Comparison of ENCODE assay signal across 28 cellular contexts in the genomic region with DNA sequence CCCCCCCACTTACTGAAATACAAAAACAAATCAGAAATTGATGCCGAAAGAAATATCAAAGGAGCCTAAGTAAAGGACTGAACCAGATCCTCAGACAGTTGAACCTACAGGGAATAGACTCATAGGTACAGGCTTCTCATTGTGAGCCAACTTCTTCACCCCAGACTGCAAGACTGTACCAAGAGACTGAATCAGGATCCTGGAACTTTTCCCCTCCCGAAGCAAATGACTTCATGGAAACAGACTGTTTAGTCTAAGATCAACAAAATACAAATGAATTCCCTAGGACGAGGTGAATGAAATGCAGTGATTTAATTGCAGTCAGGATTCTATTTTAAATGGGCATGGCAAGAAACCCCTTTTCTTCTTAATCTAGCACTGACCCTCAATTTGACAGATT. TPM values are rescaled to one million over a fixed set of nuclear protein-coding genes. Genes with fewer than 3 reads are reported as not detected.
A peak's percentile ranks its signal among the peaks of the same experiment; 100 is the strongest.
DNase-seq lines count a peak whose midpoint lies in the region; ATAC-seq, FAIRE-seq and TF ChIP-seq lines count a peak whose summit lies in the region.
"Had no signal": no experiment of that assay in that cellular context is flagged by ENCODE, and none has a peak within 500 bp of the region (broad histone marks: within the 10 kb centered on the region; RNA-seq: fewer than 3 reads in every experiment).

No MANE protein-coding gene starts in this region.

- no peaks in the 10 kb centered on the region for H3K27me3 ChIP-seq in keratinocyte (ENCODE audit: control insufficient read depth, extremely low read depth, insufficient read depth, low read length)

- no peak overlapping the region for H3K4me3 Mint-ChIP-seq in stimulated activated memory B cell treated with anti-CD40 and anti-IgM and Interleukin-4, amounts not matched to agents 10 μg/mL and 1 μg/mL and 100 μg/mL, for 72 hours
- H3K4me3 Mint-ChIP-seq: activated CD4-positive, alpha-beta T cell treated with anti-CD3 and anti-CD28 coated beads, Interleukin-2, amount 10 ng/mL, durations not matched to agents 24 days and 14 days; activated naive CD4-positive, alpha-beta T cell treated with anti-CD3 and anti-CD28 coated beads, Interleukin-2, amount 10 ng/mL, durations not matched to agents 7 days and 5 days; stimulated activated effector memory CD8-positive, alpha-beta T cell treated with anti-CD3 and anti-CD28 coated beads, Interleukin-12 subunit alpha, Interleukin-12 subunit beta, amount 100 ng/mL, for 72 hours had no signal

- no peak overlapping the region for H3K27ac ChIP-seq in keratinocyte (ENCODE audit: control insufficient read depth, insufficient read depth, low read length)
- H3K27ac ChIP-seq: BLaER1 treated with 17β-estradiol and CSF1 and Interleukin-3, amounts not matched to agents 10 nM and 100 nM; spleen; WERI-Rb-1 had no signal

- no peaks in the 10 kb centered on the region for H3K9me1 ChIP-seq in keratinocyte (ENCODE audit: control insufficient read depth, extremely low read depth, insufficient read depth, low read length)

- H4K20me1 ChIP-seq in keratinocyte (ENCODE audit: control insufficient read depth, extremely low read depth, insufficient read depth, low read length): no peaks in the 10 kb centered on the region
- H4K20me1 ChIP-seq: BLaER1 treated with 17β-estradiol and CSF1 and Interleukin-3, amounts not matched to agents 10 nM and 100 nM had no signal

- H3K9me3 Mint-ChIP-seq in stimulated activated memory B cell treated with anti-CD40 and anti-IgM and Interleukin-4, amounts not matched to agents 10 μg/mL and 1 μg/mL and 100 μg/mL, for 72 hours: no peaks in the 10 kb centered on the region
- H3K9me3 Mint-ChIP-seq: activated naive CD4-positive, alpha-beta T cell treated with anti-CD3 and anti-CD28 coated beads, Interleukin-2, amount 10 ng/mL, durations not matched to agents 7 days and 5 days; stimulated activated effector memory CD8-positive, alpha-beta T cell treated with anti-CD3 and anti-CD28 coated beads, Interleukin-12 subunit alpha, Interleukin-12 subunit beta, amount 100 ng/mL, for 72 hours had no signal

- no peak overlapping the region for H3K9ac ChIP-seq in keratinocyte (ENCODE audit: control insufficient read depth, extremely low read depth, insufficient read depth, low read length)
- H3K9ac ChIP-seq: BLaER1 treated with 17β-estradiol and CSF1 and Interleukin-3, amounts not matched to agents 10 nM and 100 nM had no signal

- TF ChIP-seq CTCF in keratinocyte (optimal IDR thresholded peaks at IDR 0.05 in 1 of 3, IDR thresholded peaks at IDR 0.05 in 1 of 3, conservative IDR thresholded peaks at IDR 0.05 in 1 of 3; ENCODE audit: extremely low read depth in 1 of 3, insufficient read depth in 2 of 3, low read length in 3 of 3): no peak

- no peaks in the 10 kb centered on the region for H3K36me3 ChIP-seq in keratinocyte (ENCODE audit: control insufficient read depth in 2 of 2, extremely low read depth in 1 of 2, insufficient read depth in 2 of 2, low read length in 2 of 2)
- H3K36me3 ChIP-seq: BLaER1 treated with 17β-estradiol and CSF1 and Interleukin-3, amounts not matched to agents 10 nM and 100 nM; spleen; WERI-Rb-1 had no signal

- H3K27me3 Mint-ChIP-seq in stimulated activated memory B cell treated with anti-CD40 and anti-IgM and Interleukin-4, amounts not matched to agents 10 μg/mL and 1 μg/mL and 100 μg/mL, for 72 hours: peaks cover 78% of the 10 kb centered on the region

- DNase-seq in AG08395 (ENCODE audit: low spot score): peak; percentile 40
- DNase-seq in M059J (ENCODE audit: low read depth): peak; percentile 54
- peak; percentile 61 for DNase-seq in dedifferentiated amniotic fluid mesenchymal stem cell (ENCODE audit: extremely low spot score)
- no peak for DNase-seq in keratinocyte (ENCODE audit: low read depth, low spot score)
- DNase-seq in NCI-H1930 (lab: John Stamatoyannopoulos, UW): no peak
- DNase-seq: activated CD4-positive, alpha-beta T cell treated with anti-CD3 and anti-CD28 coated beads, Interleukin-2, amount 10 ng/mL, durations not matched to agents 24 days and 14 days; activated naive CD4-positive, alpha-beta T cell treated with anti-CD3 and anti-CD28 coated beads, Interleukin-2, amount 10 ng/mL, durations not matched to agents 7 days and 5 days; activated T-cell treated with anti-CD3 and anti-CD28 coated beads, Interleukin-2, amount 50 U/mL, for 48 hours; aorta; COR-L47; DMS79; effector CD8-positive, alpha-beta T cell; left cardiac atrium; mesendoderm; NCI-H1092 treated with DMSO at 0.1 percent for 48 hours; NCI-H2029; spleen; stimulated activated CD4-positive, alpha-beta T cell treated with anti-CD3 and anti-CD28 coated beads, Interleukin-2, amount 100 ng/mL, for 48 hours; WERI-Rb-1 had no signal

- no peaks in the 10 kb centered on the region for H3K79me2 ChIP-seq in keratinocyte (ENCODE audit: control insufficient read depth, insufficient read depth, low read length)

- no peak overlapping the region for H3K4me3 ChIP-seq in keratinocyte (ENCODE audit: control insufficient read depth in 2 of 3, extremely low read depth in 1 of 3, insufficient read depth in 2 of 3, low read depth in 1 of 3, low read length in 3 of 3)
- H3K4me3 ChIP-seq: BLaER1 treated with 17β-estradiol and CSF1 and Interleukin-3, amounts not matched to agents 10 nM and 100 nM; spleen had no signal

- H3K9me3 ChIP-seq in keratinocyte (ENCODE audit: control insufficient read depth, low read depth, low read length): no peaks in the 10 kb centered on the region
- H3K9me3 ChIP-seq: spleen had no signal

- H3K4me1 ChIP-seq in keratinocyte (ENCODE audit: control insufficient read depth, extremely low read depth, insufficient read depth, low read length): peaks cover 40% of the 10 kb centered on the region

- H2AFZ ChIP-seq in keratinocyte (ENCODE audit: control insufficient read depth, low read length): peak overlapping the region; percentile 31

- ATAC-seq in GM18519 (IDR thresholded peaks at IDR 0.05; ENCODE audit: low FRiP score, unreplicated experiment) (no peak), GM18511 (IDR thresholded peaks at IDR 0.05; ENCODE audit: unreplicated experiment) (no peak)
- no peak for ATAC-seq in stimulated activated memory B cell treated with anti-CD40 and anti-IgM and Interleukin-4, amounts not matched to agents 10 μg/mL and 1 μg/mL and 100 μg/mL, for 72 hours
- ATAC-seq: esophagus mucosa; HCT116; left cardiac atrium; stimulated activated effector memory CD8-positive, alpha-beta T cell treated with anti-CD3 and anti-CD28 coated beads, Interleukin-12 subunit alpha, Interleukin-12 subunit beta, amount 100 ng/mL, for 72 hours had no signal

- H3K27ac Mint-ChIP-seq in stimulated activated memory B cell treated with anti-CD40 and anti-IgM and Interleukin-4, amounts not matched to agents 10 μg/mL and 1 μg/mL and 100 μg/mL, for 72 hours: no peak overlapping the region
- H3K27ac Mint-ChIP-seq: activated CD4-positive, alpha-beta T cell treated with anti-CD3 and anti-CD28 coated beads, Interleukin-2, amount 10 ng/mL, durations not matched to agents 24 days and 14 days; activated naive CD4-positive, alpha-beta T cell treated with anti-CD3 and anti-CD28 coated beads, Interleukin-2, amount 10 ng/mL, durations not matched to agents 7 days and 5 days; stimulated activated effector memory CD8-positive, alpha-beta T cell treated with anti-CD3 and anti-CD28 coated beads, Interleukin-12 subunit alpha, Interleukin-12 subunit beta, amount 100 ng/mL, for 72 hours had no signal

- no peaks in the 10 kb centered on the region for H3K36me3 Mint-ChIP-seq in stimulated activated memory B cell treated with anti-CD40 and anti-IgM and Interleukin-4, amounts not matched to agents 10 μg/mL and 1 μg/mL and 100 μg/mL, for 72 hours
- H3K36me3 Mint-ChIP-seq: stimulated activated effector memory CD8-positive, alpha-beta T cell treated with anti-CD3 and anti-CD28 coated beads, Interleukin-12 subunit alpha, Interleukin-12 subunit beta, amount 100 ng/mL, for 72 hours had no signal

- H3K4me2 ChIP-seq in keratinocyte (ENCODE audit: control insufficient read depth, extremely low read depth, insufficient read depth, low read depth, low read length): no peak overlapping the region
- H3K4me2 ChIP-seq: BLaER1 treated with 17β-estradiol and CSF1 and Interleukin-3, amounts not matched to agents 10 nM and 100 nM had no signal

- no peaks in the 10 kb centered on the region for H3K4me1 Mint-ChIP-seq in stimulated activated memory B cell treated with anti-CD40 and anti-IgM and Interleukin-4, amounts not matched to agents 10 μg/mL and 1 μg/mL and 100 μg/mL, for 72 hours

- dilution Hi-C loops in keratinocyte (cut with MboI; ENCODE audit: extremely low pct_ligation_motif_present, low sequenced_read_pairs): no loop called here

- peak; percentile 71 for FAIRE-seq in keratinocyte (lab: Jason Lieb, UNC)
- FAIRE-seq: A204.1, GM12892 had no signal

RNA-seq across cellular contexts. Expression of a gene that starts 53.6 kb away (rescaled TPM):
- total RNA-seq in M059J (2014; rRNA removed; shearing (Covaris generic)): 5.8 and 5.9 TPM in 2 replicates
- 10.1 to 29.9 TPM (median 12.6 TPM) in 3 replicates for polyA plus RNA-seq in keratinocyte
- 6.9 TPM for polyA plus RNA-seq in keratinocyte (2011; ENCODE audit: low read depth)
- polyA plus RNA-seq in keratinocyte (2011; cell fraction: cytosol; rRNA removed): 11.0 and 11.8 TPM in 2 replicates
- 29.0 TPM in 2 replicates for polyA plus RNA-seq in keratinocyte (2011; cell fraction: nucleus; rRNA removed)
- polyA plus RNA-seq in keratinocyte (2012; ENCODE audit: low replicate concordance): 9.4 and 11.9 TPM in 2 replicates
- polyA minus RNA-seq in keratinocyte: 52.0 to 245 TPM (median 102 TPM) in 3 replicates
- polyA minus RNA-seq in keratinocyte (2011; cell fraction: cytosol; rRNA and poly(A)+ RNA removed): 75.4 TPM
- polyA minus RNA-seq in keratinocyte (2011; cell fraction: nucleus; rRNA and poly(A)+ RNA removed): 104 and 146 TPM in 2 replicates

Comparison
In these comparisons a context has a peak if more than half of its experiments do, and no peak if none do; other contexts are left out.
1. DNase-seq: peak in AG08395 (single experiment), M059J (single experiment) and dedifferentiated amniotic fluid mesenchymal stem cell (single experiment); none in keratinocyte (single experiment) and NCI-H1930 (0 of 2).